In the genomic region with DNA sequence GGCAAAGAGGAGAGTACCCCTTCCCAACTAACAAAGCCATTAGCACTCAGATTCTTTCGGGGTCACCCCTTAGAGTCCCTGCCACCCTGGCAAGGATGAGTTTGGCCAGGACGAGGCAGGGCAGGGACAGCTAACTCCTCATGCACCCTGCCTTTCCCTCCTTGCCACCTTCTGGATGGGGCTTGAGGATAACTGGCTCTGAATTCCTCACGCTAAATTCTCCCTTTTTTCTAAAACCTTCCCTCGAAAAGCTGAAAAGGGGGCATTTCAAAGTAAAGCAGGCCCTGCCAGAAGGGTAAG, we compare ENCODE assay signal across 8 cellular contexts. TPM values are rescaled to one million over a fixed set of nuclear protein-coding genes. Genes with fewer than 3 reads are reported as not detected.
A peak's percentile ranks its signal among the peaks of the same experiment; 100 is the strongest.
DNase-seq lines count a peak whose midpoint lies in the region; ATAC-seq, FAIRE-seq and TF ChIP-seq lines count a peak whose summit lies in the region.
"Had no signal": no experiment of that assay in that cellular context is flagged by ENCODE, and none has a peak within 500 bp of the region (broad histone marks: within the 10 kb centered on the region; RNA-seq: fewer than 3 reads in every experiment).

No MANE protein-coding gene starts in this region.

- peaks cover 8 to 22% of the 10 kb centered on the region in 2 donors for H3K4me1 ChIP-seq in kidney (ENCODE audit: control insufficient read depth in 1 of 2, insufficient read depth in 1 of 2, low read depth in 1 of 2, low read length in 2 of 2)
- H3K4me1 ChIP-seq in subcutaneous abdominal adipose tissue (ENCODE audit: control insufficient read depth in 5 of 5, insufficient read depth in 5 of 5, low read length in 5 of 5) = peaks cover 7 to 62% (median 50%) of the 10 kb centered on the region in 5 donors
- H3K4me1 ChIP-seq in foreskin keratinocyte = peaks cover 51% of the 10 kb centered on the region

- DNase-seq in activated naive CD8-positive, alpha-beta T cell treated with anti-CD3 and anti-CD28 coated beads for 36 hours = no peak
- DNase-seq in kidney (peak; percentile 47), foreskin keratinocyte (no peak), kidney glomerular epithelial cell (lab: John Stamatoyannopoulos, UW) (no peak)
- DNase-seq: Karpas-422 had no signal

- H3K27me3 Mint-ChIP-seq in activated naive CD8-positive, alpha-beta T cell treated with anti-CD3 and anti-CD28 coated beads for 36 hours = no peaks in the 10 kb centered on the region

- H3K9ac ChIP-seq in kidney (ENCODE audit: low read length in 2 of 2) = no peak overlapping the region
- peak overlapping the region in 2 of 5 donors; percentile 13 to 38 for H3K9ac ChIP-seq in subcutaneous abdominal adipose tissue (ENCODE audit: low read length in 5 of 5)

- H3K27me3 ChIP-seq in subcutaneous abdominal adipose tissue (ENCODE audit: control insufficient read depth in 5 of 5, insufficient read depth in 4 of 5, low read length in 5 of 5) (no peaks in the 10 kb centered on the region), foreskin keratinocyte (no peaks in the 10 kb centered on the region)

- no peak for TF ChIP-seq CTCF in kidney (IDR thresholded peaks at IDR 0.05; ENCODE audit: borderline replicate concordance, extremely low read depth, insufficient read depth)
- no peak for TF ChIP-seq CTCF in foreskin keratinocyte (conservative IDR thresholded peaks at IDR 0.05)

- H3K9me3 Mint-ChIP-seq in activated naive CD8-positive, alpha-beta T cell treated with anti-CD3 and anti-CD28 coated beads for 36 hours = no peaks in the 10 kb centered on the region

- intact Hi-C loops in kidney (cut with DNase I) = no loop called here

- H3K4me3 Mint-ChIP-seq in activated naive CD8-positive, alpha-beta T cell treated with anti-CD3 and anti-CD28 coated beads for 36 hours = peak overlapping the region; percentile 74

- peaks cover 62% of the 10 kb centered on the region for H3K4me1 Mint-ChIP-seq in activated naive CD8-positive, alpha-beta T cell treated with anti-CD3 and anti-CD28 coated beads for 36 hours

- ATAC-seq in foreskin keratinocyte (no peak), GM18907 (IDR thresholded peaks at IDR 0.05; ENCODE audit: unreplicated experiment) (no peak)

- H3K9me3 ChIP-seq in KOPT-K1 (ENCODE audit: insufficient read depth, low read length, poor library complexity, severe bottlenecking) = no peaks in the 10 kb centered on the region
- H3K9me3 ChIP-seq in kidney (ENCODE audit: control insufficient read depth in 1 of 2, low read length in 2 of 2) = no peaks in the 10 kb centered on the region
- no peaks in the 10 kb centered on the region for H3K9me3 ChIP-seq in subcutaneous abdominal adipose tissue (ENCODE audit: control insufficient read depth in 5 of 5, low read length in 5 of 5)

- H3K4me3 ChIP-seq in kidney (ENCODE audit: low read length in 2 of 2) = no peak overlapping the region
- no peak overlapping the region for H3K4me3 ChIP-seq in subcutaneous abdominal adipose tissue (ENCODE audit: low read depth in 1 of 5, low read length in 5 of 5)

- peaks cover 10% of the 10 kb centered on the region for H3K36me3 Mint-ChIP-seq in activated naive CD8-positive, alpha-beta T cell treated with anti-CD3 and anti-CD28 coated beads for 36 hours

- H3K36me3 ChIP-seq in KOPT-K1 (ENCODE audit: insufficient read depth, low read length) = no peaks in the 10 kb centered on the region
- H3K36me3 ChIP-seq in kidney (ENCODE audit: control insufficient read depth in 1 of 2, insufficient read depth in 2 of 2, low read length in 2 of 2) = no peaks in the 10 kb centered on the region
- peaks cover 0 to 4% (median 0%) of the 10 kb centered on the region in 5 donors for H3K36me3 ChIP-seq in subcutaneous abdominal adipose tissue (ENCODE audit: control insufficient read depth in 5 of 5, insufficient read depth in 5 of 5, low read length in 5 of 5)

- peak overlapping the region; percentile 88 for H3K27ac Mint-ChIP-seq in activated naive CD8-positive, alpha-beta T cell treated with anti-CD3 and anti-CD28 coated beads for 36 hours

- no peak for FAIRE-seq in kidney (lab: Jason Lieb, UNC)

- H3K27ac ChIP-seq in KOPT-K1 (ENCODE audit: low read depth, low read length, poor library complexity, severe bottlenecking) (peak overlapping the region; percentile 62), kidney (ENCODE audit: low read depth in 2 of 2, low read length in 2 of 2) (peak overlapping the region; percentile 23 to 66), subcutaneous abdominal adipose tissue (ENCODE audit: low read depth, low read length) (peak overlapping the region; percentile 17), foreskin keratinocyte (no peak overlapping the region)

RNA-seq across cellular contexts. Expression of a gene that starts 9.1 kb away (rescaled TPM):
- total RNA-seq in activated naive CD8-positive, alpha-beta T cell treated with anti-CD3 and anti-CD28 coated beads for 36 hours = 10 to 100 TPM; 22.7 to 26.0 TPM
- total RNA-seq in kidney (34.1 TPM), foreskin keratinocyte (32.8 and 33.3 TPM in 2 replicates)
- polyA plus RNA-seq in kidney (ENCODE audit: insufficient read depth, low read depth, low replicate concordance) (13.2 TPM), foreskin keratinocyte (26.3 and 29.2 TPM in 2 replicates)

RNA-seq across cellular contexts. Expression of a gene that starts 15.9 kb away (rescaled TPM):
- total RNA-seq in activated naive CD8-positive, alpha-beta T cell treated with anti-CD3 and anti-CD28 coated beads for 36 hours = 100 to 1,000 TPM; 102 to 105 TPM
- 14.5 TPM for total RNA-seq in kidney
- 11.0 TPM for polyA plus RNA-seq in kidney (ENCODE audit: insufficient read depth, low read depth, low replicate concordance)
- total RNA-seq in foreskin keratinocyte = 0.14 and 0.32 TPM in 2 replicates
- polyA plus RNA-seq in foreskin keratinocyte = 0.15 and 0.17 TPM in 2 replicates

RNA-seq across cellular contexts. Expression of a gene that starts 42.2 kb away (rescaled TPM):
- total RNA-seq in activated naive CD8-positive, alpha-beta T cell treated with anti-CD3 and anti-CD28 coated beads for 36 hours = 10 to 100 TPM; 11.8 to 11.9 TPM
- total RNA-seq in kidney = 39.1 TPM
- 24.0 TPM for polyA plus RNA-seq in kidney (ENCODE audit: insufficient read depth, low read depth, low replicate concordance)
- 4.1 and 4.4 TPM in 2 replicates for total RNA-seq in foreskin keratinocyte
- polyA plus RNA-seq in foreskin keratinocyte = 3.0 and 3.1 TPM in 2 replicates

RNA-seq across cellular contexts. Expression of a gene that starts 42.4 kb away (rescaled TPM):
- 10 to 100 TPM; 34.9 to 42.8 TPM for total RNA-seq in activated naive CD8-positive, alpha-beta T cell treated with anti-CD3 and anti-CD28 coated beads for 36 hours
- total RNA-seq in kidney (58.3 TPM), foreskin keratinocyte (11.0 and 11.7 TPM in 2 replicates)
- polyA plus RNA-seq in kidney (ENCODE audit: insufficient read depth, low read depth, low replicate concordance) (11.1 TPM), foreskin keratinocyte (3.7 and 4.6 TPM in 2 replicates)

RNA-seq across cellular contexts. Expression of a gene that starts 45.1 kb away (rescaled TPM):
- 10 to 100 TPM; 66.3 to 67.7 TPM for total RNA-seq in activated naive CD8-positive, alpha-beta T cell treated with anti-CD3 and anti-CD28 coated beads for 36 hours
- total RNA-seq in kidney = 1.5 TPM
- polyA plus RNA-seq in kidney (ENCODE audit: insufficient read depth, low read depth, low replicate concordance) = 2.9 TPM
- total RNA-seq in foreskin keratinocyte = 15.0 and 18.7 TPM in 2 replicates
- 6.8 and 8.9 TPM in 2 replicates for polyA plus RNA-seq in foreskin keratinocyte

Comparison
In these comparisons a context has a peak if more than half of its experiments do, and no peak if none do; other contexts are left out.
1. RNA of a gene that starts 15.9 kb away (total RNA-seq): 102 to 105 TPM in activated naive CD8-positive, alpha-beta T cell treated with anti-CD3 and anti-CD28 coated beads for 36 hours and 14.5 TPM in kidney (single experiment); 0.14 to 0.32 TPM in foreskin keratinocyte; every median in the first group is over 10 times any median in the second.